In the genomic region with DNA sequence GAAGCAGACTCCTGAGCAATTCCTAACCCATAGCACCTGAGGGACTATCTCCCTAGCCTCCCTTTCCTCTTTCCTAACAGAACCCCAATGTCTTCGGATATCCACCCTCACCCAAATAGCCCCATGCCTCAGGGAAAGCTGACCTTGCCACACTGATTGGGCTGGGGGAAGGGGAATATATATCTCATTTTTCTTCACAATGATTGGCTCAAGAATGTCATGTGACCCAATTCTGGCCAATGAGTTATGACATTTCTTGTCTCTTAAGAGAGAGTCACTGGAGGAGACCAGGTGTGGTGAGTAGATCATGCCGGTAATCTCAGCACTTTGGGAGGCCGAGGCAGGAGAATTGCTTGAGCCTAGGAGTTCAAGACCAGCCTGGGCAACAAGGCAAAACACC, we compare ENCODE assay signal across 27 cellular contexts.
"Had no signal": no experiment of that assay in that cellular context is flagged by ENCODE, and none has a peak within 500 bp of the region (broad histone marks: within the 10 kb centered on the region; RNA-seq: fewer than 3 reads in every experiment).

No MANE protein-coding gene starts in this region.

- H3K9me3 Mint-ChIP-seq: natural killer cell; nephron; neural progenitor cell; stimulated activated effector memory CD8-positive, alpha-beta T cell treated with anti-CD3 and anti-CD28 coated beads, Interleukin-12 subunit alpha, Interleukin-12 subunit beta, amount 100 ng/mL, for 72 hours had no signal

- H3K27ac ChIP-seq: neural progenitor cell, ovary, parathyroid adenoma, psoas muscle, right lobe of liver, sigmoid colon, stomach, thoracic aorta, thyroid gland, tibial nerve, upper lobe of left lung, vagina had no signal

- H3K4me1 Mint-ChIP-seq: natural killer cell; nephron; neural progenitor cell; stimulated activated effector memory CD8-positive, alpha-beta T cell treated with anti-CD3 and anti-CD28 coated beads, Interleukin-12 subunit alpha, Interleukin-12 subunit beta, amount 100 ng/mL, for 72 hours; stimulated activated naive B cell treated with anti-CD40 and anti-IgM and Interleukin-4, amounts not matched to agents 10 μg/mL and 1 μg/mL and 100 μg/mL, for 72 hours had no signal

- H3K27ac Mint-ChIP-seq: natural killer cell; nephron; neural progenitor cell; progenitor cell of endocrine pancreas; stimulated activated effector memory CD8-positive, alpha-beta T cell treated with anti-CD3 and anti-CD28 coated beads, Interleukin-12 subunit alpha, Interleukin-12 subunit beta, amount 100 ng/mL, for 72 hours; stimulated activated naive B cell treated with anti-CD40 and anti-IgM and Interleukin-4, amounts not matched to agents 10 μg/mL and 1 μg/mL and 100 μg/mL, for 72 hours had no signal

- H3K4me3 ChIP-seq: neural progenitor cell, ovary, psoas muscle, right lobe of liver, sigmoid colon, stomach, thoracic aorta, thyroid gland, tibial nerve, upper lobe of left lung, vagina had no signal

- H3K4me1 ChIP-seq: neural progenitor cell, psoas muscle, right lobe of liver, sigmoid colon, stomach, tibial nerve, upper lobe of left lung, vagina had no signal

- H3K36me3 Mint-ChIP-seq: natural killer cell; neural progenitor cell; stimulated activated effector memory CD8-positive, alpha-beta T cell treated with anti-CD3 and anti-CD28 coated beads, Interleukin-12 subunit alpha, Interleukin-12 subunit beta, amount 100 ng/mL, for 72 hours had no signal

- DNase-seq: natural killer cell; occipital lobe; ovary; posterior cingulate gyrus; psoas muscle; right cardiac atrium; right lobe of liver; sigmoid colon; small intestine; stimulated activated CD4-positive, alpha-beta T cell treated with anti-CD3 and anti-CD28 coated beads, Interleukin-15, amount 100 ng/mL, for 24 hours; stimulated activated CD4-positive, alpha-beta T cell treated with anti-CD3 and anti-CD28 coated beads, Interleukin-2, amount 100 ng/mL, for 24 hours; stimulated activated CD4-positive, alpha-beta T cell treated with anti-CD3 and anti-CD28 coated beads, Interleukin-2, amount 100 ng/mL, for 48 hours; stimulated activated CD4-positive, alpha-beta T cell treated with anti-CD3 and anti-CD28 coated beads, Interleukin-4, amount 100 ng/mL, for 24 hours; stimulated activated naive B cell treated with anti-CD40 and anti-IgM and Interleukin-4, amounts not matched to agents 10 μg/mL and 1 μg/mL and 100 μg/mL, for 72 hours; stimulated activated naive CD4-positive, alpha-beta T cell treated with Interleukin-2 at 50 U/mL for 16 hours; stomach; thyroid gland; trophoblast cell; upper lobe of left lung had no signal

- ATAC-seq: natural killer cell; psoas muscle; right cardiac atrium; right lobe of liver; stimulated activated effector memory CD8-positive, alpha-beta T cell treated with anti-CD3 and anti-CD28 coated beads, Interleukin-12 subunit alpha, Interleukin-12 subunit beta, amount 100 ng/mL, for 72 hours; stimulated activated naive B cell treated with anti-CD40 and anti-IgM and Interleukin-4, amounts not matched to agents 10 μg/mL and 1 μg/mL and 100 μg/mL, for 72 hours had no signal

- H3K27me3 ChIP-seq: neural progenitor cell, ovary, right lobe of liver, sigmoid colon, stomach, thyroid gland, tibial nerve, upper lobe of left lung, vagina had no signal

- H3K9ac ChIP-seq: neural progenitor cell, parathyroid adenoma had no signal

- H3K36me3 ChIP-seq: neural progenitor cell, ovary, right lobe of liver, sigmoid colon, stomach, thoracic aorta, thyroid gland, tibial nerve, upper lobe of left lung, vagina had no signal

- H3K9me3 ChIP-seq: ovary, psoas muscle, right lobe of liver, sigmoid colon, stomach, thoracic aorta, thyroid gland, upper lobe of left lung, vagina had no signal

- H3K4me3 Mint-ChIP-seq: natural killer cell; nephron; neural progenitor cell; stimulated activated effector memory CD8-positive, alpha-beta T cell treated with anti-CD3 and anti-CD28 coated beads, Interleukin-12 subunit alpha, Interleukin-12 subunit beta, amount 100 ng/mL, for 72 hours; stimulated activated naive B cell treated with anti-CD40 and anti-IgM and Interleukin-4, amounts not matched to agents 10 μg/mL and 1 μg/mL and 100 μg/mL, for 72 hours had no signal
